Comparison of ENCODE assay signal across 9 cellular contexts in the genomic region with DNA sequence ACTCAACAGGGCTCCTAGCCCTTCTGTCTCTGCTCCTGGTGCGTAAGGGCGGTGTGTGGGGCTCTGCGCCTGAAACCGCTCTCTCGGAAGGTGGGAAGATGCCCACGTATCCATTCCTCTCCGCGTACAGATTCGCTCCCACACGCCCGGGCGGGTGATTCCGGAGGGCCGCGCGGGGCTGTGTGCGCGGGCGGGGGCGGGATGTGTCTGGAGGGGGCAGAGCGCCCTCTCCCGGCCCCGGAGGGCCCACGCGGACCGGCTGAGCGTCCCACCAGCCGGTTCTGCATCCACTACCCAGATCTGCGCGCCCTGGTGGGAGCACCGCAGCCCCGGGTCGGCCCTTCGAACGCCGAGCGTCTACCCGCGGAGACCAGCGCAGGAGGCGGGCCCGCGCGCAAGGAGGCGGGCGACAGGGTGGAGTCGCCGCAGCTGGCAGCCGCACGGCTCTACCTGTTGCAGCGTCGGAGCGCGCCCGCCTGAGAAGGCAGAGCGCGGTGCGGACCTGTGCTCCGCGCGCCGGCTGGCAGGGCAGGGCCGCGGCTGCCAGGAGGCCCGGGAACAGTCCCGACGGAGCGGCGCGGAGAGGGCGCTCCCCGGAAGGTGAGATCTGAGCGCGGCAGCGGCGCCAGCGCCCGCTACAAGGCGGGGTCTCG. TPM values are rescaled to one million over a fixed set of nuclear protein-coding genes. Genes with fewer than 3 reads are reported as not detected.
DNase-seq lines count a peak whose midpoint lies in the region; ATAC-seq and TF ChIP-seq lines count a peak whose summit lies in the region.
"Had no signal": no experiment of that assay in that cellular context is flagged by ENCODE, and none has a peak within 500 bp of the region (broad histone marks: within the 10 kb centered on the region; RNA-seq: fewer than 3 reads in every experiment).

No MANE protein-coding gene starts in this region.

- no peaks in the 10 kb centered on the region for H3K36me3 ChIP-seq in CD8-positive, alpha-beta T cell (ENCODE audit: insufficient read depth, low read length)
- no peaks in the 10 kb centered on the region for H3K36me3 ChIP-seq in sigmoid colon

- CTCF ChIA-PET in CD8-positive, alpha-beta T cell (lab: Charles Lee) = no interaction called here

- H3K4me3 Mint-ChIP-seq in CD8-positive, alpha-beta T cell = peak overlapping the region; percentile 72

- intact Hi-C loops in CD8-positive, alpha-beta T cell (cut with DNase I, micrococcal nuclease) = no loop called here
- intact Hi-C loops in sigmoid colon (cut with DNase I) = no loop called here

- no peaks in the 10 kb centered on the region for H3K36me3 Mint-ChIP-seq in CD8-positive, alpha-beta T cell

- ATAC-seq in CD8-positive, alpha-beta T cell = peak; percentile 66
- ATAC-seq in GM19452 (IDR thresholded peaks at IDR 0.05; ENCODE audit: unreplicated experiment) = peak; percentile 61

- H3K4me1 ChIP-seq in CD8-positive, alpha-beta T cell (ENCODE audit: insufficient read depth, low read length) = peaks cover 12% of the 10 kb centered on the region
- H3K4me1 ChIP-seq in sigmoid colon = peaks cover 0 to 30% (median 28%) of the 10 kb centered on the region in 4 donors

- no peak overlapping the region for H3K27ac ChIP-seq in CD8-positive, alpha-beta T cell (ENCODE audit: low read depth, low read length)
- H3K27ac ChIP-seq in sigmoid colon = no peak overlapping the region

- H3K27me3 Mint-ChIP-seq in CD8-positive, alpha-beta T cell (ENCODE audit: low read depth) = peaks cover 59% of the 10 kb centered on the region

- H3K27me3 ChIP-seq in CD8-positive, alpha-beta T cell (ENCODE audit: insufficient read depth, low read length) = peaks cover 9% of the 10 kb centered on the region
- peaks cover 22 to 87% (median 49%) of the 10 kb centered on the region in 3 donors for H3K27me3 ChIP-seq in sigmoid colon

- no peaks in the 10 kb centered on the region for H3K9me3 Mint-ChIP-seq in CD8-positive, alpha-beta T cell

- peak; percentile 20 for TF ChIP-seq CTCF in CD8-positive, alpha-beta T cell (IDR thresholded peaks at IDR 0.05)
- peak; percentile 60 for TF ChIP-seq CTCF in astrocyte of the spinal cord (IDR thresholded peaks at IDR 0.05; ENCODE audit: low read depth, low read length)
- no peak for TF ChIP-seq CTCF in sigmoid colon (IDR thresholded peaks at IDR 0.05)

- no peak overlapping the region for H3K27ac Mint-ChIP-seq in CD8-positive, alpha-beta T cell

- in situ Hi-C loops in astrocyte of the spinal cord (cut with HindIII; ENCODE audit: low sequenced_read_pairs) = no loop called here

- H3K4me3 ChIP-seq in CD8-positive, alpha-beta T cell (ENCODE audit: low read depth, low read length) = peak overlapping the region; percentile 35
- H3K4me3 ChIP-seq in astrocyte of the spinal cord (ENCODE audit: low read depth, low read length) = peak overlapping the region; percentile 40
- peak overlapping the region; percentile 65 for H3K4me3 ChIP-seq in iPS-11a (ENCODE audit: low read depth, low read length)
- peak overlapping the region in 3 of 4 donors; percentile 29 to 49 (median 48) for H3K4me3 ChIP-seq in sigmoid colon

- peaks cover 26% of the 10 kb centered on the region for H3K4me1 Mint-ChIP-seq in CD8-positive, alpha-beta T cell (ENCODE audit: low read depth)

- DNase-seq in CD8-positive, alpha-beta T cell = peak in 4 of 7 experiments; percentile 16 to 27 (median 21)
- peak; percentile 49 for DNase-seq in HK-2 (ENCODE audit: unreplicated experiment)
- DNase-seq in SHP77 (lab: John Stamatoyannopoulos, UW) = peak; percentile 48 to 54
- DNase-seq in astrocyte of the spinal cord (ENCODE audit: low read depth, low spot score) = peak; percentile 48
- DNase-seq in sigmoid colon = no peak
- DNase-seq in T-helper 9 cell = no peak

- 0 to 1% methylated on average over 80 of the region's 80 CpGs for WGBS in sigmoid colon, 2 donors

- no peaks in the 10 kb centered on the region for H3K9me3 ChIP-seq in CD8-positive, alpha-beta T cell (ENCODE audit: low read length)
- no peaks in the 10 kb centered on the region for H3K9me3 ChIP-seq in sigmoid colon

- POLR2A ChIA-PET in CD8-positive, alpha-beta T cell (lab: Charles Lee) = no interaction called here

- TF ChIP-seq POLR2A in sigmoid colon (IDR thresholded peaks at IDR 0.05) = no peak

- no peak for TF ChIP-seq EP300 in sigmoid colon (IDR thresholded peaks at IDR 0.05)

RNA-seq across cellular contexts. Expression of a gene that starts 1.4 kb away (rescaled TPM):
- total RNA-seq in CD8-positive, alpha-beta T cell = not detected
- total RNA-seq in sigmoid colon = 1 to 10 TPM in 1 of 4 donors, under 1 TPM in 1, not detected in 2; 0.95 to 1.1 TPM
- 1 to 10 TPM in 1 of 3 donors, under 1 TPM in 2; 0.51 to 1.4 (median 0.60) TPM for polyA plus RNA-seq in sigmoid colon
- total RNA-seq: T-helper 1 cell treated with Interleukin-12 subunit alpha and Interleukin-12 subunit beta and Interleukin-4 antibody, amounts not matched to agents 30 ng/mL and 1 ng/mL, for 36 hours had no signal

Comparison
In these comparisons a context has a peak if more than half of its experiments do, and no peak if none do; other contexts are left out.
1. DNase-seq: peak in CD8-positive, alpha-beta T cell (4 of 7), HK-2 (single experiment), SHP77 (2 of 2) and astrocyte of the spinal cord (single experiment); none in sigmoid colon (single experiment) and T-helper 9 cell (single experiment).
2. CTCF ChIP-seq: peak in CD8-positive, alpha-beta T cell (single experiment) and astrocyte of the spinal cord (single experiment); none in sigmoid colon (0 of 4).
3. Peak in every context shown above with its lines, with median percentiles within 50 percentile points of each other: H3K4me3 ChIP-seq.